24 cellular contexts compared by ENCODE assay signal in the genomic region with DNA sequence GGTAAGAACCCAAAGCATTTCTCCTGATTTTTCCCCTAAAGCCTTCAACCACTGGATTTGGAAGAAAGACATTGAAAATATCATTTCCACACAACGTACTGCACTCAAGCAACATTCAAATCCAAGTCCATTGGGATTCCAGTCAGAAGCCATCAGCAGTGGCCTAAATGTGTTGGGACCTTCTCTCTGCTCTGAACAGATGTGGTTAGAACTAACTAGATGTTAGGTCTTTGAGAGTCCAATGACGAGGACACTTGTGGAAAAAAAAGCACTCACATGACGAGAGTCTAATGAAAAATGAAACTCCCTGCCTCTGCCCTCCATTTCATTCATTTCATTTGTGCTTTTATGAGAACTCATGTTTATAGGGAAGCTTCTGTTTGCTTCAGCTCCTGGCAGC.
"Had no signal": no experiment of that assay in that cellular context is flagged by ENCODE, and none has a peak within 500 bp of the region (broad histone marks: within the 10 kb centered on the region; RNA-seq: fewer than 3 reads in every experiment).

No MANE protein-coding gene starts in this region.

- H3K9me3 ChIP-seq: esophagus squamous epithelium, left ventricle myocardium inferior, lower lobe of right lung, psoas muscle, sigmoid colon, stomach, thoracic aorta had no signal

- H3K27me3 ChIP-seq: esophagus squamous epithelium, hepatocyte, sigmoid colon, stomach had no signal

- H3K4me3 ChIP-seq: esophagus squamous epithelium, hepatocyte, left ventricle myocardium inferior, lower lobe of right lung, psoas muscle, sigmoid colon, skin epidermis, stomach, thoracic aorta had no signal

- H3K4me2 ChIP-seq: hepatocyte had no signal

- ATAC-seq: effector memory CD8-positive, alpha-beta T cell; left cardiac atrium; lower lobe of right lung; psoas muscle had no signal

- H3K79me2 ChIP-seq: hepatocyte, parathyroid adenoma had no signal

- H2AFZ ChIP-seq: hepatocyte, parathyroid adenoma had no signal

- H3K9ac ChIP-seq: parathyroid adenoma had no signal

- H3K4me1 ChIP-seq: esophagus squamous epithelium, left ventricle myocardium inferior, lower lobe of right lung, parathyroid adenoma, psoas muscle, stomach had no signal

- H3K36me3 ChIP-seq: esophagus squamous epithelium, left ventricle myocardium inferior, lower lobe of right lung, sigmoid colon, stomach, thoracic aorta had no signal

- DNase-seq: effector memory CD8-positive, alpha-beta T cell; esophagus squamous epithelium; foreskin melanocyte; head of caudate nucleus; kidney; left cardiac atrium; left ventricle myocardium inferior; lower lobe of right lung; naive B cell; nephron progenitor cell; psoas muscle; retina; sigmoid colon; stimulated activated CD4-positive, alpha-beta T cell treated with anti-CD3 and anti-CD28 coated beads, Interleukin-2, amount 100 ng/mL, for 24 hours; stimulated activated CD4-positive, alpha-beta T cell treated with anti-CD3 and anti-CD28 coated beads, Interleukin-4, amount 100 ng/mL, for 4 hours; stimulated activated naive CD4-positive, alpha-beta T cell; stomach; substantia nigra; trophoblast cell had no signal

- H3K27ac ChIP-seq: epithelial cell of prostate, esophagus squamous epithelium, hepatocyte, left ventricle myocardium inferior, lower lobe of right lung, parathyroid adenoma, psoas muscle, skin epidermis, stomach, thoracic aorta had no signal

- FAIRE-seq: kidney had no signal
